35 cellular contexts compared by ENCODE assay signal in genomic region chr2:164323978-164324377, GRCh38.
"Had no signal": no experiment of that assay in that cellular context is flagged by ENCODE, and none has a peak within 500 bp of the region (broad histone marks: within the 10 kb centered on the region; RNA-seq: fewer than 3 reads in every experiment).

No MANE protein-coding gene starts in this region.

- H3K9me3 ChIP-seq: MG63 had no signal

- H3K4me3 ChIP-seq: MG63 had no signal

- DNase-seq: Karpas-422, Kasumi-1, MG63, MM.1S, MV-4-11, NCI-H1048, NCI-H1092, NCI-H1092 treated with DMSO at 0.1 percent for 48 hours, NCI-H1105, NCI-H1105 treated with DMSO at 0.1 percent for 48 hours, NCI-H1417, NCI-H1417 treated with DMSO at 0.1 percent for 48 hours, NCI-H1436, NCI-H1436 treated with DMSO at 0.1 percent for 48 hours, NCI-H146, NCI-H1694, NCI-H1694 treated with DMSO at 0.1 percent for 48 hours, NCI-H187, NCI-H187 treated with DMSO at 0.1 percent for 48 hours, NCI-H1930, NCI-H2029, NCI-H2029 treated with DMSO at 0.1 percent for 48 hours, NCI-H2081, NCI-H2081 treated with DMSO at 0.1 percent for 48 hours, NCI-H2107, NCI-H2171, NCI-H2171 treated with DMSO at 0.1 percent for 48 hours, NCI-H2227 treated with DMSO at 0.1 percent for 48 hours, NCI-H226, NCI-H345, NCI-H446, NCI-H446 treated with DMSO at 0.1 percent for 48 hours, NCI-H510A, NCI-H510A treated with DMSO at 0.1 percent for 48 hours, NCI-H524 had no signal

- H3K27me3 ChIP-seq: MG63 had no signal

- H3K36me3 ChIP-seq: MG63 had no signal
